In the genomic region with DNA sequence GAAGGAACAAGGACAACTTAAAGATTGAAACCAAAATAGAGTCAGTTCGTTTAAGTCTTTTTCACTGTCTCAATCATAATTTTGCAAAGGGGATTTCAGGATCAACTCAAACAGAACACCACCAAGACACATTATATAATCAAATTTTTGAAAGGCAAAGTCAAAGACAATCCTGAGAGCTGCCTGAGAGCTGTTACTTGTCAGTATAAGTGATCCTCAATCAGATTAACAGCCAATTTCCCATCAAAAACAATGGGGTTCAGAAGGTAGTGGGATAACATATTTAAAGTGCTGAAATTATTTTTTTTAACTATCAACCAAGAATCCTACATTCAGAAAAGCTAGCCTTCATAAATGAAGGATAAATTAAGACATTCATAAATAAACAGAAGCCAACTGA, we compare ENCODE assay signal across 28 cellular contexts. TPM values are rescaled to one million over a fixed set of nuclear protein-coding genes. Genes with fewer than 3 reads are reported as not detected.
"Had no signal": no experiment of that assay in that cellular context is flagged by ENCODE, and none has a peak within 500 bp of the region (broad histone marks: within the 10 kb centered on the region; RNA-seq: fewer than 3 reads in every experiment).

No MANE protein-coding gene starts in this region.

- H3K9me3 ChIP-seq: suprapubic skin, testis, thyroid gland, upper lobe of right lung, uterus, vagina had no signal

- H3K27ac ChIP-seq: stomach, suprapubic skin, testis, thoracic aorta, thyroid gland, tibial artery, tibial nerve, transverse colon, upper lobe of left lung, upper lobe of right lung, uterus, vagina had no signal

- FAIRE-seq: urothelium cell line had no signal

- H3K4me3 ChIP-seq: stomach, suprapubic skin, testis, thoracic aorta, thyroid gland, tibial artery, tibial nerve, transverse colon, upper lobe of left lung, upper lobe of right lung, uterus, vagina had no signal

- H3K36me3 ChIP-seq: stomach, suprapubic skin, thoracic aorta, thyroid gland, tibial artery, tibial nerve, transverse colon, upper lobe of left lung, upper lobe of right lung, uterus, vagina had no signal

- H3K27me3 ChIP-seq: testis, thyroid gland, upper lobe of left lung, upper lobe of right lung, uterus, vagina had no signal

- ATAC-seq: stimulated activated effector memory CD8-positive, alpha-beta T cell treated with anti-CD3 and anti-CD28 coated beads, Interleukin-12 subunit alpha, Interleukin-12 subunit beta, amount 100 ng/mL, for 72 hours; stimulated activated memory B cell treated with anti-CD40 and anti-IgM and Interleukin-4, amounts not matched to agents 10 μg/mL and 1 μg/mL and 100 μg/mL, for 72 hours; stimulated activated naive B cell treated with anti-CD40 and anti-IgM and Interleukin-4, amounts not matched to agents 10 μg/mL and 1 μg/mL and 100 μg/mL, for 72 hours; stimulated activated naive CD8-positive, alpha-beta T cell treated with anti-CD3 and anti-CD28 coated beads, Interleukin-15, amount 100 ng/mL, for 72 hours; stimulated activated naive CD8-positive, alpha-beta T cell treated with anti-CD3 and anti-CD28 coated beads, Interleukin-15, Interleukin-2, amounts not matched to agents 100 U/mL and 50 U/mL, for 24 hours; upper lobe of right lung had no signal

- DNase-seq: stimulated activated CD4-positive, alpha-beta T cell treated with anti-CD3 and anti-CD28 coated beads, Interleukin-2, amount 100 ng/mL, for 48 hours; stimulated activated CD4-positive, alpha-beta T cell treated with anti-CD3 and anti-CD28 coated beads, Interleukin-4, amount 100 ng/mL, for 1 hour; stimulated activated CD4-positive, alpha-beta T cell treated with anti-CD3 and anti-CD28 coated beads, Interleukin-4, amount 100 ng/mL, for 24 hours; stimulated activated CD4-positive, alpha-beta T cell treated with anti-CD3 and anti-CD28 coated beads, Interleukin-4, amount 100 ng/mL, for 4 hours; stimulated activated CD8-positive, alpha-beta memory T cell treated with anti-CD3 and anti-CD28 coated beads, Interleukin-4, amount 100 ng/mL, for 48 hours; stimulated activated naive B cell treated with anti-CD40 and anti-IgM and Interleukin-4, amounts not matched to agents 10 μg/mL and 1 μg/mL and 100 μg/mL, for 72 hours; stimulated activated naive CD4-positive, alpha-beta T cell; stimulated activated naive CD4-positive, alpha-beta T cell treated with Interleukin-2 at 50 U/mL for 16 hours; stimulated activated naive CD8-positive, alpha-beta T cell treated with anti-CD3 and anti-CD28 coated beads, Interleukin-15, amount 100 ng/mL, for 72 hours; stimulated activated naive CD8-positive, alpha-beta T cell treated with anti-CD3 and anti-CD28 coated beads, Interleukin-15, Interleukin-2, amounts not matched to agents 100 U/mL and 50 U/mL, for 24 hours; stomach; substantia nigra; testis; thyroid gland; tibial artery; transverse colon; trophoblast cell; upper lobe of left lung; upper lobe of right lung; uterus had no signal

- H3K4me1 ChIP-seq: stomach, suprapubic skin, testis, thyroid gland, tibial artery, tibial nerve, transverse colon, upper lobe of left lung, upper lobe of right lung, uterus, vagina had no signal

RNA-seq across cellular contexts. Expression of a gene that starts 19.3 kb away (rescaled TPM):
- total RNA-seq: temporal lobe had no signal
